ENCODE assay signal across 8 cellular contexts in genomic region chr2:170929686-170930050, GRCh38. TPM values are rescaled to one million over a fixed set of nuclear protein-coding genes. Genes with fewer than 3 reads are reported as not detected.
DNase-seq lines count a peak whose midpoint lies in the region; TF ChIP-seq lines count a peak whose summit lies in the region.

No MANE protein-coding gene starts in this region.

- H3K27me3 ChIP-seq in H7 (ENCODE audit: control insufficient read depth, insufficient read depth, low read length) (no peaks in the 10 kb centered on the region), muscle layer of colon (ENCODE audit: control insufficient read depth in 1 of 2, insufficient read depth in 2 of 2, low read length in 2 of 2) (no peaks in the 10 kb centered on the region)

- H3K9ac ChIP-seq in ES-I3 (ENCODE audit: low read depth, low read length) (peak overlapping the region; percentile 81), muscle layer of colon (ENCODE audit: low read length) (peak overlapping the region; percentile 78)

- DNase-seq in H7 (peak; percentile 86), NCI-H2029 (lab: John Stamatoyannopoulos, UW) (peak; percentile 27), activated T-cell treated with anti-CD3 and anti-CD28 coated beads for 24 hours (ENCODE audit: low read depth) (peak; percentile 30), erythroblast (lab: John Stamatoyannopoulos, UW) (peak; percentile 65 to 76), substantia nigra (lab: John Stamatoyannopoulos, UW) (peak in 23 of 49 donors; percentile 16 to 59 (median 34)), midbrain (lab: John Stamatoyannopoulos, UW) (no peak)

- H3K36me3 ChIP-seq in ES-I3 (ENCODE audit: insufficient read depth, low read length) (no peaks in the 10 kb centered on the region), H7 (replicated peaks; ENCODE audit: control insufficient read depth, insufficient read depth, low read length) (no peaks in the 10 kb centered on the region), muscle layer of colon (ENCODE audit: insufficient read depth, low read length) (no peaks in the 10 kb centered on the region)

- H3K4me1 ChIP-seq in ES-I3 (ENCODE audit: insufficient read depth, low read length) (no peaks in the 10 kb centered on the region), muscle layer of colon (ENCODE audit: insufficient read depth, low read length) (peaks cover 28% of the 10 kb centered on the region)

- H3K9me3 ChIP-seq in ES-I3 (ENCODE audit: control insufficient read depth, insufficient read depth, low read length) (0 out of 2 replicates have a peak, but pooled peaks cover 2% of the 10 kb centered on the region), muscle layer of colon (ENCODE audit: low read length) (no peaks in the 10 kb centered on the region)

- peak overlapping the region; percentile 91 for H3K27ac ChIP-seq in muscle layer of colon (ENCODE audit: low read depth, low read length)
- peak overlapping the region; percentile 84 for H3K27ac ChIP-seq in substantia nigra (ENCODE audit: low read depth, low read length, poor library complexity, severe bottlenecking)

- H3K4me3 ChIP-seq in H7 (ENCODE audit: insufficient read depth, low read depth, low read length) (peak overlapping the region; percentile 88), muscle layer of colon (ENCODE audit: low read depth in 1 of 2, low read length in 2 of 2) (peak overlapping the region; percentile 75 to 76)

- TF ChIP-seq POLR2A in erythroblast (IDR thresholded peaks at IDR 0.05; ENCODE audit: low read length) = no peak

RNA-seq across cellular contexts. Expression of gene GORASP2, which starts 0.6 kb away (rescaled TPM):
- total RNA-seq in H7 (2014; rRNA removed; shearing (Covaris generic)) = 49.1 and 65.3 TPM in 2 replicates
